23 cellular contexts compared by ENCODE assay signal in genomic region chr11:72671144-72672099, GRCh38. TPM values are rescaled to one million over a fixed set of nuclear protein-coding genes. Genes with fewer than 3 reads are reported as not detected.
DNase-seq lines count a peak whose midpoint lies in the region; ATAC-seq, FAIRE-seq and TF ChIP-seq lines count a peak whose summit lies in the region.
"Had no signal": no experiment of that assay in that cellular context is flagged by ENCODE, and none has a peak within 500 bp of the region (broad histone marks: within the 10 kb centered on the region; RNA-seq: fewer than 3 reads in every experiment).

No MANE protein-coding gene starts in this region.

- H4K5ac ChIP-seq in IMR-90 (ENCODE audit: low read depth, low read length) (no peak overlapping the region), H1 (ENCODE audit: insufficient read length, low read depth, low read length) (no peak overlapping the region)

- H2BK120ac ChIP-seq in IMR-90 (ENCODE audit: low read depth, low read length), result no peak overlapping the region
- H2BK120ac ChIP-seq in H1 (replicated peaks; ENCODE audit: low read depth, low read length), result no peak overlapping the region

- H3K4me1 ChIP-seq in HepG2 (ENCODE audit: insufficient read depth, low read length) (no peaks in the 10 kb centered on the region), right lobe of liver (no peaks in the 10 kb centered on the region), IMR-90 (ENCODE audit: control insufficient read depth, insufficient read depth, low read length) (no peaks in the 10 kb centered on the region), H1 (replicated peaks in 1 of 4; ENCODE audit: control insufficient read depth in 3 of 4, insufficient read depth in 4 of 4, low read length in 3 of 4) (peaks cover 0 to 22% (median 16%) of the 10 kb centered on the region in 4 experiments; a peak in 6 of 7 replicates)
- H3K4me1 ChIP-seq: SJSA1 had no signal

- no peaks in the 10 kb centered on the region for H3K9me1 ChIP-seq in IMR-90 (ENCODE audit: insufficient read depth, low read length)

- H3K4me3 ChIP-seq in HepG2 (replicated peaks in 1 of 3; ENCODE audit: insufficient read depth in 1 of 3, low read depth in 2 of 3, low read length in 3 of 3) (no peak overlapping the region), right lobe of liver (no peak overlapping the region), IMR-90 (ENCODE audit: insufficient read depth, low read depth, low read length) (no peak overlapping the region), H1 (ENCODE audit: extremely low read depth in 1 of 4, insufficient read depth in 2 of 4, low read depth in 3 of 4, low read length in 4 of 4) (no peak overlapping the region)
- H3K4me3 ChIP-seq: GM12878, PC-9, SJSA1 had no signal

- TF ChIP-seq POLR2A in HepG2 (IDR thresholded peaks at IDR 0.05; ENCODE audit: insufficient read depth in 1 of 2, low read depth in 2 of 2, low read length in 2 of 2) (no peak), right lobe of liver (IDR thresholded peaks at IDR 0.05) (no peak), IMR-90 (IDR thresholded peaks at IDR 0.05; ENCODE audit: low read depth, low read length) (no peak), H1 (IDR thresholded peaks at IDR 0.05; ENCODE audit: control extremely low read depth in 1 of 2, low read depth in 2 of 2, low read length in 2 of 2) (no peak)

- FAIRE-seq in HepG2 (lab: Jason Lieb, UNC) (no peak), H1 (lab: Jason Lieb, UNC) (no peak)
- FAIRE-seq: D721Med, G401.6, GM12878 had no signal

- H4K20me1 ChIP-seq in HepG2 (ENCODE audit: insufficient read depth, low read length) (no peaks in the 10 kb centered on the region), IMR-90 (ENCODE audit: insufficient read depth, low read length) (peaks cover 6% of the 10 kb centered on the region), H1 (replicated peaks in 1 of 2; ENCODE audit: control insufficient read depth in 1 of 2, insufficient read depth in 2 of 2, low read length in 2 of 2) (peaks cover 0 to 12% of the 10 kb centered on the region in 2 experiments)

- in situ Hi-C loops in HepG2 (cut with HindIII; ENCODE audit: extremely low pct_ligation_motif_present, low pct_unique_long_range_greater_than_20kb) (no loop called here), IMR-90 (cut with MboI; ENCODE audit: low sequenced_read_pairs) (no loop called here), GM13976 (cut with MboI; ENCODE audit: low sequenced_read_pairs, unreplicated experiment) (no loop called here)

- H3K9me3 ChIP-seq in HepG2 (ENCODE audit: low read length), result peaks cover 12% of the 10 kb centered on the region
- no peaks in the 10 kb centered on the region for H3K9me3 ChIP-seq in right lobe of liver
- H3K9me3 ChIP-seq in IMR-90 (ENCODE audit: control insufficient read depth, insufficient read depth, low read length), result peaks cover 10% of the 10 kb centered on the region
- H3K9me3 ChIP-seq in H1 (ENCODE audit: insufficient read depth in 2 of 2, low read depth in 1 of 2, low read length in 1 of 2), result peaks cover 13 to 14% of the 10 kb centered on the region in 2 experiments
- H3K9me3 ChIP-seq: SJSA1 had no signal

- H3K23ac ChIP-seq in IMR-90 (ENCODE audit: low read depth, low read length), result no peak overlapping the region
- H3K23ac ChIP-seq in H1 (ENCODE audit: insufficient read length), result no peak overlapping the region

- H3K79me1 ChIP-seq in IMR-90 (ENCODE audit: low read depth in 1 of 2, low read length in 2 of 2) (no peaks in the 10 kb centered on the region), H1 (ENCODE audit: low read depth, low read length) (no peaks in the 10 kb centered on the region)

- TF ChIP-seq CTCF in HepG2 (CRISPR knock-in tag; IDR thresholded peaks at IDR 0.05) (no peak), right lobe of liver (IDR thresholded peaks at IDR 0.05) (no peak), IMR-90 (conservative IDR thresholded peaks at IDR 0.05; ENCODE audit: low read depth, low read length) (no peak), H1 (IDR thresholded peaks at IDR 0.05; ENCODE audit: control extremely low read depth in 1 of 3, insufficient read depth in 1 of 3, low read depth in 1 of 3, low read length in 3 of 3) (no peak), GM10266 (IDR thresholded peaks at IDR 0.05; ENCODE audit: control insufficient read depth, insufficient read depth, low read depth, missing control alignments) (no peak), GM13976 (IDR thresholded peaks at IDR 0.05; ENCODE audit: borderline replicate concordance, control extremely low read depth, extremely low read depth, insufficient read depth, missing control alignments) (no peak)

- H3K79me2 ChIP-seq in HepG2 (ENCODE audit: insufficient read depth, low read length) (no peaks in the 10 kb centered on the region), H1 (ENCODE audit: control insufficient read depth in 1 of 2, insufficient read depth in 2 of 2, low read length in 2 of 2) (no peaks in the 10 kb centered on the region)

- 0% methylated on average over 6 of the region's 8 CpGs for WGBS in HepG2 (ENCODE audit: low lambda C conversion rate)
- WGBS in right lobe of liver (ENCODE audit: insufficient coverage, low coverage, low lambda C conversion rate, missing lambda C conversion rate), result 69% methylated on average over 4 of the region's 8 CpGs
- WGBS in IMR-90 (ENCODE audit: extremely low coverage in 2 of 2, insufficient read length in 1 of 2), 2 experiments, result 44% methylated on average over 1 of the region's 8 CpGs; no CpG with 5 or more reads in 1 of the 2 experiments
- WGBS in H1 (ENCODE audit: extremely low coverage in 1 of 2, insufficient coverage in 1 of 2, insufficient read length in 1 of 2, insufficient replicate concordance in 2 of 2, low coverage in 1 of 2, low lambda C conversion rate in 2 of 2, missing lambda C conversion rate in 1 of 2), 2 experiments, result 77% methylated on average over 6 of the region's 8 CpGs; no CpG with 5 or more reads in 1 of the 2 experiments

- H3K27me3 ChIP-seq in HepG2 (ENCODE audit: control insufficient read depth in 1 of 2, insufficient read depth in 2 of 2, low read length in 2 of 2) (peaks cover 0 to 46% of the 10 kb centered on the region in 2 experiments), right lobe of liver (no peaks in the 10 kb centered on the region), IMR-90 (ENCODE audit: control insufficient read depth, insufficient read depth, low read length) (peaks cover 78% of the 10 kb centered on the region), H1 (replicated peaks in 1 of 4; ENCODE audit: control insufficient read depth in 3 of 4, extremely low read depth in 1 of 4, insufficient read depth in 3 of 4, low read length in 3 of 4) (peaks cover 0 to 24% (median 20%) of the 10 kb centered on the region in 4 experiments; a peak in 5 of 7 replicates)

- POLR2A ChIA-PET in HepG2 (lab: Yijun Ruan, JAX), result no interaction called here
- POLR2A ChIA-PET in IMR-90 (lab: Charles Lee; ENCODE audit: unreplicated experiment), result no interaction called here
- POLR2A ChIA-PET in H1 (lab: Charles Lee; ENCODE audit: partially characterized antibody), result interaction anchor here (0.6 to 1.8 kb wide), 3 partner anchors 15 to 571 kb away, joined by 3 to 6 read pairs (median 3); no protein-coding TSS in a partner anchor

- H3K9ac ChIP-seq in HepG2 (ENCODE audit: insufficient read depth, low read depth, low read length) (no peak overlapping the region), IMR-90 (ENCODE audit: low read depth, low read length) (no peak overlapping the region), H1 (replicated peaks in 1 of 4; ENCODE audit: extremely low read depth in 1 of 4, low read depth in 3 of 4, low read length in 3 of 4) (no peak overlapping the region)

- dilution Hi-C loops in IMR-90 (cut with HindIII; ENCODE audit: low sequenced_read_pairs, unreplicated experiment), result no loop called here

- H2AFZ ChIP-seq in HepG2 (ENCODE audit: low read length) (no peak overlapping the region), IMR-90 (replicated peaks; ENCODE audit: low read length, poor library complexity) (no peak overlapping the region), H1 (ENCODE audit: low read length) (no peak overlapping the region)
- H2AFZ ChIP-seq: PC-9 had no signal

- H3K14ac ChIP-seq in IMR-90 (replicated peaks; ENCODE audit: low read depth, low read length) (no peak overlapping the region), H1 (ENCODE audit: insufficient read length) (no peak overlapping the region)

- H3K23me2 ChIP-seq in H1 (ENCODE audit: low read depth, low read length), result peaks cover 6% of the 10 kb centered on the region; the same call in 1 of the 2 replicates

- TF ChIP-seq EP300 in HepG2 (IDR thresholded peaks at IDR 0.05; ENCODE audit: low read depth in 2 of 2, low read length in 2 of 2), result no peak
- TF ChIP-seq EP300 in HepG2 (CRISPR knock-in tag; IDR thresholded peaks at IDR 0.05; ENCODE audit: borderline replicate concordance), result no peak
- TF ChIP-seq EP300 in H1 (IDR thresholded peaks at IDR 0.05; ENCODE audit: borderline replicate concordance in 1 of 2, low read depth in 2 of 2, low read length in 2 of 2), result no peak

- H3K36me3 ChIP-seq in HepG2 (replicated peaks in 1 of 2; ENCODE audit: control insufficient read depth in 1 of 2, insufficient read depth in 2 of 2, low read length in 2 of 2) (no peaks in the 10 kb centered on the region), right lobe of liver (no peaks in the 10 kb centered on the region), IMR-90 (ENCODE audit: control insufficient read depth, insufficient read depth, low read length) (no peaks in the 10 kb centered on the region), H1 (ENCODE audit: control insufficient read depth in 2 of 4, insufficient read depth in 4 of 4, low read length in 3 of 4) (no peaks in the 10 kb centered on the region)
- H3K36me3 ChIP-seq: SJSA1 had no signal

- no peak overlapping the region for H3K18ac ChIP-seq in IMR-90 (ENCODE audit: low read depth, low read length)
- no peak overlapping the region for H3K18ac ChIP-seq in H1 (ENCODE audit: extremely low read depth, low read length)

- H2AK9ac ChIP-seq in IMR-90 (replicated peaks; ENCODE audit: low read depth, low read length, poor library complexity), result no peak overlapping the region

- no peak overlapping the region for H2AK5ac ChIP-seq in IMR-90 (ENCODE audit: low read depth, low read length)
- no peak overlapping the region for H2AK5ac ChIP-seq in H1 (ENCODE audit: low read depth, low read length)

- H4K91ac ChIP-seq in IMR-90 (ENCODE audit: insufficient read depth, low read depth, low read length), result no peak overlapping the region
- no peak overlapping the region for H4K91ac ChIP-seq in H1 (replicated peaks; ENCODE audit: insufficient read length, low read length)

- ATAC-seq in HepG2 (no peak), right lobe of liver (no peak), IMR-90 (ENCODE audit: low read depth) (no peak)
- ATAC-seq: GM12878, HCT116, Right ventricle myocardium inferior had no signal

- DNase-seq in HepG2 (ENCODE audit: low spot score) (no peak), right lobe of liver (no peak), IMR-90 (no peak), H1 (ENCODE audit: low read depth in 1 of 2, low spot score in 2 of 2) (no peak), GM10266 (ENCODE audit: extremely low spot score) (no peak), GM13976 (ENCODE audit: low spot score) (no peak)
- no peak for DNase-seq in stimulated activated CD4-positive, alpha-beta T cell treated with anti-CD3 and anti-CD28 coated beads, Interleukin-4, amount 100 ng/mL, for 4 hours
- DNase-seq: CD4-positive, CD25-positive, alpha-beta regulatory T cell; GOT3; KBM-7; NCI-H1694; NCI-H2029 treated with DMSO at 0.1 percent for 48 hours; NCI-H2171 treated with DMSO at 0.1 percent for 48 hours; NCI-H524; NCI-H774; PC-9; T-helper 1 cell had no signal

- H3K56ac ChIP-seq in IMR-90 (ENCODE audit: extremely low read depth, insufficient read depth, low read length) (no peak overlapping the region), H1 (replicated peaks; ENCODE audit: insufficient read length, low read depth, low read length) (no peak overlapping the region)

- H4K8ac ChIP-seq in IMR-90 (ENCODE audit: low read depth in 2 of 2, low read length in 2 of 2) (no peak overlapping the region), H1 (ENCODE audit: extremely low read depth, insufficient read depth, low read length) (no peak overlapping the region)

- BruUV-seq in HepG2 (replicated peaks; lab: Mats Ljungman, UMichigan), result no TSS peak
- no TSS peak for BruUV-seq in IMR-90 (replicated peaks; lab: Mats Ljungman, UMichigan)

- TF ChIP-seq RAD21 in HepG2 (CRISPR knock-in tag; IDR thresholded peaks at IDR 0.05) (no peak), IMR-90 (IDR thresholded peaks at IDR 0.05; ENCODE audit: low read length) (no peak), H1 (IDR thresholded peaks at IDR 0.05 in 1 of 2, conservative IDR thresholded peaks at IDR 0.05 in 1 of 2; ENCODE audit: low read depth in 2 of 2, low read length in 2 of 2) (no peak)

- CTCF ChIA-PET in HepG2 (lab: Yijun Ruan, JAX; ENCODE audit: low intra/inter-chr PET ratio, low total read pairs), result no interaction called here
- CTCF ChIA-PET in IMR-90 (lab: Yijun Ruan, JAX), result no interaction called here
- CTCF ChIA-PET in H1 (lab: Charles Lee; ENCODE audit: partially characterized antibody), result interaction anchor here (0.6 to 19.1 kb wide), 8 partner anchors 13 to 224 kb away, joined by 4 to 384 read pairs (median 20); no protein-coding TSS in a partner anchor

- no peak overlapping the region for H2BK5ac ChIP-seq in IMR-90 (ENCODE audit: low read depth, low read length, poor library complexity, severe bottlenecking)
- H2BK5ac ChIP-seq in H1 (ENCODE audit: low read depth, low read length), result no peak overlapping the region

- intact Hi-C loops in HepG2 (cut with micrococcal nuclease; ENCODE audit: unreplicated experiment) (no loop called here), right lobe of liver (cut with DNase I) (no loop called here), IMR-90 (cut with micrococcal nuclease) (no loop called here)

- H3K27ac ChIP-seq in HepG2 (ENCODE audit: extremely low read length, insufficient read depth, low read length) (no peak overlapping the region), right lobe of liver (no peak overlapping the region), IMR-90 (ENCODE audit: insufficient read depth, low read length) (no peak overlapping the region), H1 (ENCODE audit: low read depth, low read length) (no peak overlapping the region)
- H3K27ac ChIP-seq: PC-9, SJSA1 had no signal

- H2BK12ac ChIP-seq in H1 (ENCODE audit: low read depth, low read length), result no peak overlapping the region

- H3K4me2 ChIP-seq in HepG2 (ENCODE audit: low read depth, low read length), result no peak overlapping the region
- H3K4me2 ChIP-seq in IMR-90 (ENCODE audit: low read depth, low read length), result no peak overlapping the region
- no peak overlapping the region for H3K4me2 ChIP-seq in H1 (ENCODE audit: insufficient read depth in 1 of 2, low read depth in 2 of 2, low read length in 2 of 2)
- H3K4me2 ChIP-seq: PC-9 had no signal

- H3K4ac ChIP-seq in IMR-90 (ENCODE audit: low read depth, low read length) (no peak overlapping the region), H1 (replicated peaks; ENCODE audit: insufficient read length, low read depth, low read length) (no peak overlapping the region)

- H2BK15ac ChIP-seq in IMR-90 (ENCODE audit: low read depth, low read length), result no peak overlapping the region
- no peak overlapping the region for H2BK15ac ChIP-seq in H1 (ENCODE audit: low read length)

- no peak overlapping the region for H2BK20ac ChIP-seq in IMR-90 (ENCODE audit: low read depth, low read length)
- H2BK20ac ChIP-seq in H1 (ENCODE audit: low read length), result no peak overlapping the region

RNA-seq across cellular contexts. Expression of gene PDE2A, which starts 2.8 kb away (rescaled TPM):
- total RNA-seq in HepG2 (2016; rRNA removed; fragmentation: Illumina TruSeq; extraction: Trizol) (not detected in 2 replicates), right lobe of liver (10 to 100 TPM; 11.2 to 46.3 (median 22.8) TPM), IMR-90 (2012; rRNA removed) (not detected in 2 replicates)
- total RNA-seq in HepG2 (2016; cell fraction: cytosol; rRNA removed; fragmentation: Illumina TruSeq; extraction: Trizol; ENCODE audit: low read depth), result not detected in 2 replicates
- total RNA-seq in HepG2 (2016; cell fraction: insoluble cytoplasmic fraction; rRNA removed; fragmentation: Illumina TruSeq; extraction: Trizol), result 0.19 TPM in 1 of 2 replicates, not detected in the other
- not detected in 2 replicates for total RNA-seq in HepG2 (2016; cell fraction: membrane; rRNA removed; fragmentation: Illumina TruSeq; extraction: Trizol)
- total RNA-seq in HepG2 (2016; cell fraction: nucleus; rRNA removed; fragmentation: Illumina TruSeq; extraction: Trizol), result 0.81 TPM in 1 of 2 replicates, not detected in the other
- polyA plus RNA-seq in HepG2 (2011; rRNA removed) (2.8 and 3.1 TPM in 2 replicates), IMR-90 (2012; rRNA removed) (0.02 and 0.06 TPM in 2 replicates), H1 (2011; rRNA removed) (7.1 and 10.0 TPM in 2 replicates)
- polyA plus RNA-seq in HepG2 (2011; cell fraction: cytosol; rRNA removed), result 0.74 and 0.82 TPM in 2 replicates
- 12.4 and 12.9 TPM in 2 replicates for polyA plus RNA-seq in HepG2 (2011; cell fraction: nucleus; rRNA removed)
- 1.1 and 1.3 TPM in 2 replicates for polyA plus RNA-seq in HepG2 (2012)
- not detected in 2 replicates for polyA plus RNA-seq in HepG2 (2016; cell fraction: cytosol; fragmentation: Illumina TruSeq; extraction: Trizol; ENCODE audit: low read depth)
- polyA plus RNA-seq in HepG2 (2016; cell fraction: insoluble cytoplasmic fraction; fragmentation: Illumina TruSeq; extraction: Trizol; ENCODE audit: low read depth), result not detected in 2 replicates
- not detected in 2 replicates for polyA plus RNA-seq in HepG2 (2016; cell fraction: membrane; fragmentation: Illumina TruSeq; extraction: Trizol; ENCODE audit: low read depth)
- not detected in 2 replicates for polyA plus RNA-seq in HepG2 (2016; cell fraction: nucleus; fragmentation: Illumina TruSeq; extraction: Trizol; ENCODE audit: insufficient read depth, low read depth)
- 1.6 and 410 TPM in 2 replicates for polyA minus RNA-seq in HepG2 (2011; rRNA and poly(A)+ RNA removed; ENCODE audit: low replicate concordance)
- polyA minus RNA-seq in HepG2 (2011; cell fraction: cytosol; rRNA and poly(A)+ RNA removed), result 0.62 and 1.1 TPM in 2 replicates
- polyA minus RNA-seq in HepG2 (2011; cell fraction: nucleus; rRNA and poly(A)+ RNA removed), result 2.2 and 3.6 TPM in 2 replicates
- 0.01 and 0.22 TPM in 2 replicates for polyA plus RNA-seq in IMR-90 (2012; cell fraction: cytosol; rRNA removed)
- polyA plus RNA-seq in IMR-90 (2012; cell fraction: nucleus; rRNA removed; ENCODE audit: low replicate concordance), result 0.17 and 0.21 TPM in 2 replicates
- total RNA-seq in H1 (2021; fragmentation: NEBNext Ultra II Directional; extraction: Animal tissue kit (Norgen Biotek cat#: 25700)), result 3.4 and 5.0 TPM in 2 replicates
- polyA plus RNA-seq in H1 (2011; cell fraction: cytosol; rRNA removed), result 5.7 TPM
- 14.6 TPM for polyA plus RNA-seq in H1 (2011; cell fraction: nucleus; rRNA removed)
- 1.8 to 6.8 TPM (median 3.9 TPM) in 4 replicates for polyA plus RNA-seq in H1 (2012, experiment 1 of 2)
- 2.9 TPM for polyA plus RNA-seq in H1 (2012, experiment 2 of 2)
- polyA plus RNA-seq in H1 (2013, experiment 1 of 2), result 4.1 TPM
- polyA plus RNA-seq in H1 (2013, experiment 2 of 2), result 4.8 TPM
- 5.9 and 10.1 TPM in 2 replicates for polyA minus RNA-seq in H1 (2011; rRNA and poly(A)+ RNA removed)
- 2.1 TPM for polyA minus RNA-seq in H1 (2011; cell fraction: cytosol; rRNA and poly(A)+ RNA removed)
- 6.0 TPM for polyA minus RNA-seq in H1 (2011; cell fraction: nucleus; rRNA and poly(A)+ RNA removed)
- total RNA-seq: SJSA1 had no signal
- polyA plus RNA-seq: CD4-positive, CD25-positive, alpha-beta regulatory T cell had no signal

Comparison
In these comparisons a context has a peak if more than half of its experiments do, and no peak if none do; other contexts are left out.
1. Of the 41 proteins assayed by ChIP-seq in both HepG2 and H1: peak only in HepG2: none; only in H1: none; in both: MAFK; in neither: 40.